In genomic region chr5:93578813-93579560, GRCh38 we compare ENCODE assay signal across 1 cellular context.
A peak's percentile ranks its signal among the peaks of the same experiment; 100 is the strongest.
TF ChIP-seq lines count a peak whose summit lies in the region.

No MANE protein-coding gene starts in this region.

TF ChIP-seq in HepG2, 621 proteins besides CTCF, POLR2A, EP300 and RAD21 (continued from another document):
- TF ChIP-seq, protein P1, sequence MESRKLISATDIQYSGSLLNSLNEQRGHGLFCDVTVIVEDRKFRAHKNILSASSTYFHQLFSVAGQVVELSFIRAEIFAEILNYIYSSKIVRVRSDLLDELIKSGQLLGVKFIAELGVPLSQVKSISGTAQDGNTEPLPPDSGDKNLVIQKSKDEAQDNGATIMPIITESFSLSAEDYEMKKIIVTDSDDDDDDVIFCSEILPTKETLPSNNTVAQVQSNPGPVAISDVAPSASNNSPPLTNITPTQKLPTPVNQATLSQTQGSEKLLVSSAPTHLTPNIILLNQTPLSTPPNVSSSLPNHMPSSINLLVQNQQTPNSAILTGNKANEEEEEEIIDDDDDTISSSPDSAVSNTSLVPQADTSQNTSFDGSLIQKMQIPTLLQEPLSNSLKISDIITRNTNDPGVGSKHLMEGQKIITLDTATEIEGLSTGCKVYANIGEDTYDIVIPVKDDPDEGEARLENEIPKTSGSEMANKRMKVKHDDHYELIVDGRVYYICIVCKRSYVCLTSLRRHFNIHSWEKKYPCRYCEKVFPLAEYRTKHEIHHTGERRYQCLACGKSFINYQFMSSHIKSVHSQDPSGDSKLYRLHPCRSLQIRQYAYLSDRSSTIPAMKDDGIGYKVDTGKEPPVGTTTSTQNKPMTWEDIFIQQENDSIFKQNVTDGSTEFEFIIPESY (CRISPR knock-in tag; IDR thresholded peaks at IDR 0.05): peak; percentile 47; the same call in 1 of the 2 replicates
- TF ChIP-seq DZIP1 (CRISPR knock-in tag; IDR thresholded peaks at IDR 0.05): no peak
- no peak for TF ChIP-seq ZBTB40 (IDR thresholded peaks at IDR 0.05)
- TF ChIP-seq ZBTB40 (CRISPR knock-in tag; IDR thresholded peaks at IDR 0.05): 0 out of 2 replicates have a peak, but pooled peaks have one; percentile 20
- TF ChIP-seq, protein P2, sequence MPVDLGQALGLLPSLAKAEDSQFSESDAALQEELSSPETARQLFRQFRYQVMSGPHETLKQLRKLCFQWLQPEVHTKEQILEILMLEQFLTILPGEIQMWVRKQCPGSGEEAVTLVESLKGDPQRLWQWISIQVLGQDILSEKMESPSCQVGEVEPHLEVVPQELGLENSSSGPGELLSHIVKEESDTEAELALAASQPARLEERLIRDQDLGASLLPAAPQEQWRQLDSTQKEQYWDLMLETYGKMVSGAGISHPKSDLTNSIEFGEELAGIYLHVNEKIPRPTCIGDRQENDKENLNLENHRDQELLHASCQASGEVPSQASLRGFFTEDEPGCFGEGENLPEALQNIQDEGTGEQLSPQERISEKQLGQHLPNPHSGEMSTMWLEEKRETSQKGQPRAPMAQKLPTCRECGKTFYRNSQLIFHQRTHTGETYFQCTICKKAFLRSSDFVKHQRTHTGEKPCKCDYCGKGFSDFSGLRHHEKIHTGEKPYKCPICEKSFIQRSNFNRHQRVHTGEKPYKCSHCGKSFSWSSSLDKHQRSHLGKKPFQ (CRISPR knock-in tag; IDR thresholded peaks at IDR 0.05; ENCODE audit: insufficient replicate concordance): no peak
- TF ChIP-seq THAP11 (CRISPR knock-in tag; IDR thresholded peaks at IDR 0.05): no peak
- no peak for TF ChIP-seq HDAC1 (CRISPR knock-in tag; IDR thresholded peaks at IDR 0.05)
- no peak for TF ChIP-seq ZNF557 (CRISPR knock-in tag; IDR thresholded peaks at IDR 0.05)
- no peak for TF ChIP-seq GATA4 (IDR thresholded peaks at IDR 0.05; ENCODE audit: borderline replicate concordance, low read depth)
- TF ChIP-seq ZNF414 (CRISPR knock-in tag; IDR thresholded peaks at IDR 0.05): no peak
- no peak for TF ChIP-seq HMGA1 (CRISPR knock-in tag; conservative IDR thresholded peaks at IDR 0.05)
- TF ChIP-seq, protein P3, sequence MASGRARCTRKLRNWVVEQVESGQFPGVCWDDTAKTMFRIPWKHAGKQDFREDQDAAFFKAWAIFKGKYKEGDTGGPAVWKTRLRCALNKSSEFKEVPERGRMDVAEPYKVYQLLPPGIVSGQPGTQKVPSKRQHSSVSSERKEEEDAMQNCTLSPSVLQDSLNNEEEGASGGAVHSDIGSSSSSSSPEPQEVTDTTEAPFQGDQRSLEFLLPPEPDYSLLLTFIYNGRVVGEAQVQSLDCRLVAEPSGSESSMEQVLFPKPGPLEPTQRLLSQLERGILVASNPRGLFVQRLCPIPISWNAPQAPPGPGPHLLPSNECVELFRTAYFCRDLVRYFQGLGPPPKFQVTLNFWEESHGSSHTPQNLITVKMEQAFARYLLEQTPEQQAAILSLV (CRISPR knock-in tag; IDR thresholded peaks at IDR 0.05; ENCODE audit: borderline replicate concordance): no peak
- no peak for TF ChIP-seq MXD1 (CRISPR knock-in tag; IDR thresholded peaks at IDR 0.05)
- TF ChIP-seq JUN (CRISPR knock-in tag; IDR thresholded peaks at IDR 0.05): no peak
- TF ChIP-seq HNRNPLL (IDR thresholded peaks at IDR 0.05; ENCODE audit: low read depth, low read length, poor library complexity, severe bottlenecking): peak; percentile 5
- TF ChIP-seq MBNL3 (CRISPR knock-in tag; conservative IDR thresholded peaks at IDR 0.05): no peak
- TF ChIP-seq HNRNPH1 (optimal IDR thresholded peaks at IDR 0.05; ENCODE audit: low read depth, low read length): no peak
